In genomic region chr14:63727231-63727735, GRCh38 we compare ENCODE assay signal across 8 cellular contexts. TPM values are rescaled to one million over a fixed set of nuclear protein-coding genes. Genes with fewer than 3 reads are reported as not detected.
DNase-seq lines count a peak whose midpoint lies in the region; ATAC-seq and TF ChIP-seq lines count a peak whose summit lies in the region.

No MANE protein-coding gene starts in this region.

- H3K4me1 Mint-ChIP-seq in activated CD8-positive, alpha-beta memory T cell treated with anti-CD3 and anti-CD28 coated beads, Interleukin-2, amount 10 ng/mL, durations not matched to agents 7 days and 5 days, result peaks cover 31% of the 10 kb centered on the region
- H3K4me1 Mint-ChIP-seq in activated T-helper 2 cell treated with anti-CD3 and anti-CD28 coated beads, Interferon-gamma antibody, Interleukin-2, Interleukin-4, amounts not matched to agents 10 μg/mL and 5 μg/mL and 100 μg/mL, durations not matched to agents 14 hours and 24 hours and 36 hours (ENCODE audit: low read depth), result peaks cover 29% of the 10 kb centered on the region
- H3K4me1 Mint-ChIP-seq in neural crest cell, result peaks cover 19% of the 10 kb centered on the region

- TF ChIP-seq CTCF in LNCaP clone FGC (IDR thresholded peaks at IDR 0.05; ENCODE audit: control insufficient read depth, extremely low read depth, insufficient read depth), result no peak
- TF ChIP-seq CTCF in neural crest cell (conservative IDR thresholded peaks at IDR 0.05), result no peak

- peak overlapping the region; percentile 98 for H3K4me3 Mint-ChIP-seq in activated CD8-positive, alpha-beta memory T cell treated with anti-CD3 and anti-CD28 coated beads, Interleukin-2, amount 10 ng/mL, durations not matched to agents 7 days and 5 days
- peak overlapping the region; percentile 100 for H3K4me3 Mint-ChIP-seq in activated T-helper 2 cell treated with anti-CD3 and anti-CD28 coated beads, Interferon-gamma antibody, Interleukin-2, Interleukin-4, amounts not matched to agents 10 μg/mL and 5 μg/mL and 100 μg/mL, durations not matched to agents 14 hours and 24 hours and 36 hours (ENCODE audit: low read depth)
- H3K4me3 Mint-ChIP-seq in neural crest cell, result peak overlapping the region; percentile 95

- ATAC-seq in activated CD8-positive, alpha-beta memory T cell treated with anti-CD3 and anti-CD28 coated beads, Interleukin-2, amount 10 ng/mL, durations not matched to agents 7 days and 5 days, result peak; percentile 50

- H3K36me3 Mint-ChIP-seq in activated CD8-positive, alpha-beta memory T cell treated with anti-CD3 and anti-CD28 coated beads, Interleukin-2, amount 10 ng/mL, durations not matched to agents 7 days and 5 days, result peaks cover 7% of the 10 kb centered on the region
- peaks cover 16% of the 10 kb centered on the region for H3K36me3 Mint-ChIP-seq in activated T-helper 2 cell treated with anti-CD3 and anti-CD28 coated beads, Interferon-gamma antibody, Interleukin-2, Interleukin-4, amounts not matched to agents 10 μg/mL and 5 μg/mL and 100 μg/mL, durations not matched to agents 14 hours and 24 hours and 36 hours (ENCODE audit: low read depth)
- no peaks in the 10 kb centered on the region for H3K36me3 Mint-ChIP-seq in neural crest cell (ENCODE audit: low read depth)

- CTCF ChIA-PET in activated CD8-positive, alpha-beta memory T cell treated with anti-CD3 and anti-CD28 coated beads, Interleukin-2, amount 10 ng/mL, durations not matched to agents 7 days and 5 days (lab: Charles Lee), result interaction anchor here (1.0 to 2.2 kb wide), 3 partner anchors 15 to 94 kb away, joined by 3 to 12 read pairs (median 4); no protein-coding TSS in a partner anchor

- peak; percentile 53 for DNase-seq in activated CD8-positive, alpha-beta memory T cell treated with anti-CD3 and anti-CD28 coated beads, Interleukin-2, amount 10 ng/mL, durations not matched to agents 7 days and 5 days
- no peak for DNase-seq in activated CD8-positive, alpha-beta memory T cell treated with anti-CD3 and anti-CD28 coated beads, Interleukin-2, amount 50 U/mL, for 4 hours
- DNase-seq in HCEC 1CT (peak; percentile 47), LNCaP clone FGC (ENCODE audit: low read depth) (no peak), globus pallidus (ENCODE audit: low spot score) (peak; percentile 55), neural crest cell (ENCODE audit: low read depth, low spot score) (peak; percentile 43), NCI-H128 (lab: John Stamatoyannopoulos, UW; ENCODE audit: unreplicated experiment) (no peak)
- no peak for DNase-seq in activated T-helper 2 cell treated with anti-CD3 and anti-CD28 coated beads, Interferon-gamma antibody, Interleukin-2, Interleukin-4, amounts not matched to agents 10 μg/mL and 5 μg/mL and 100 μg/mL, durations not matched to agents 14 hours and 24 hours and 36 hours (ENCODE audit: low spot score)

- no peaks in the 10 kb centered on the region for H3K9me3 Mint-ChIP-seq in activated CD8-positive, alpha-beta memory T cell treated with anti-CD3 and anti-CD28 coated beads, Interleukin-2, amount 10 ng/mL, durations not matched to agents 7 days and 5 days (ENCODE audit: low read depth)
- no peaks in the 10 kb centered on the region for H3K9me3 Mint-ChIP-seq in activated T-helper 2 cell treated with anti-CD3 and anti-CD28 coated beads, Interferon-gamma antibody, Interleukin-2, Interleukin-4, amounts not matched to agents 10 μg/mL and 5 μg/mL and 100 μg/mL, durations not matched to agents 14 hours and 24 hours and 36 hours
- no peaks in the 10 kb centered on the region for H3K9me3 Mint-ChIP-seq in neural crest cell

- peaks cover 14% of the 10 kb centered on the region for H3K27me3 Mint-ChIP-seq in activated CD8-positive, alpha-beta memory T cell treated with anti-CD3 and anti-CD28 coated beads, Interleukin-2, amount 10 ng/mL, durations not matched to agents 7 days and 5 days
- peaks cover 22% of the 10 kb centered on the region for H3K27me3 Mint-ChIP-seq in activated T-helper 2 cell treated with anti-CD3 and anti-CD28 coated beads, Interferon-gamma antibody, Interleukin-2, Interleukin-4, amounts not matched to agents 10 μg/mL and 5 μg/mL and 100 μg/mL, durations not matched to agents 14 hours and 24 hours and 36 hours (ENCODE audit: low read depth)
- H3K27me3 Mint-ChIP-seq in neural crest cell (ENCODE audit: low read depth), result peaks cover 15% of the 10 kb centered on the region

- peak overlapping the region; percentile 79 for H3K4me3 ChIP-seq in LNCaP clone FGC (ENCODE audit: low read depth, low read length)

- intact Hi-C loops in activated T-helper 2 cell treated with anti-CD3 and anti-CD28 coated beads, Interferon-gamma antibody, Interleukin-2, Interleukin-4, amounts not matched to agents 10 μg/mL and 5 μg/mL and 100 μg/mL, durations not matched to agents 14 hours and 24 hours and 36 hours (cut with micrococcal nuclease), result loop anchor here (1.0 to 5.0 kb wide), 4 partner anchors 35 to 185 kb away; partner anchors contain the start of genes PPP2R5E, SYNE2 and WDR89

- H3K27ac Mint-ChIP-seq in activated CD8-positive, alpha-beta memory T cell treated with anti-CD3 and anti-CD28 coated beads, Interleukin-2, amount 10 ng/mL, durations not matched to agents 7 days and 5 days, result peak overlapping the region; percentile 96
- peak overlapping the region; percentile 94 for H3K27ac Mint-ChIP-seq in activated T-helper 2 cell treated with anti-CD3 and anti-CD28 coated beads, Interferon-gamma antibody, Interleukin-2, Interleukin-4, amounts not matched to agents 10 μg/mL and 5 μg/mL and 100 μg/mL, durations not matched to agents 14 hours and 24 hours and 36 hours
- peak overlapping the region; percentile 96 for H3K27ac Mint-ChIP-seq in neural crest cell (ENCODE audit: unreplicated experiment)

RNA-seq across cellular contexts. Expression of gene SGPP1, which starts 0.6 kb away (rescaled TPM):
- 10 to 100 TPM; 16.5 to 17.4 TPM for total RNA-seq in activated CD8-positive, alpha-beta memory T cell treated with anti-CD3 and anti-CD28 coated beads, Interleukin-2, amount 10 ng/mL, durations not matched to agents 7 days and 5 days
- total RNA-seq in activated T-helper 2 cell treated with anti-CD3 and anti-CD28 coated beads, Interferon-gamma antibody, Interleukin-2, Interleukin-4, amounts not matched to agents 10 μg/mL and 5 μg/mL and 100 μg/mL, durations not matched to agents 14 hours and 24 hours and 36 hours, result 13.0 and 14.0 TPM in 2 replicates
- 11.5 and 11.8 TPM in 2 replicates for total RNA-seq in neural crest cell

Comparison
In these comparisons a context has a peak if more than half of its experiments do, and no peak if none do; other contexts are left out.
1. DNase-seq: peak in activated CD8-positive, alpha-beta memory T cell treated with anti-CD3 and anti-CD28 coated beads, Interleukin-2, amount 10 ng/mL, durations not matched to agents 7 days and 5 days (single experiment), HCEC 1CT (single experiment), globus pallidus (single experiment) and neural crest cell (single experiment); none in activated CD8-positive, alpha-beta memory T cell treated with anti-CD3 and anti-CD28 coated beads, Interleukin-2, amount 50 U/mL, for 4 hours (single experiment), LNCaP clone FGC (single experiment), activated T-helper 2 cell treated with anti-CD3 and anti-CD28 coated beads, Interferon-gamma antibody, Interleukin-2, Interleukin-4, amounts not matched to agents 10 μg/mL and 5 μg/mL and 100 μg/mL, durations not matched to agents 14 hours and 24 hours and 36 hours (single experiment) and NCI-H128 (single experiment).
2. Peak in every context shown above with its lines, with median percentiles within 50 percentile points of each other: H3K27ac Mint-ChIP-seq and H3K4me3 Mint-ChIP-seq.